In the genomic region with DNA sequence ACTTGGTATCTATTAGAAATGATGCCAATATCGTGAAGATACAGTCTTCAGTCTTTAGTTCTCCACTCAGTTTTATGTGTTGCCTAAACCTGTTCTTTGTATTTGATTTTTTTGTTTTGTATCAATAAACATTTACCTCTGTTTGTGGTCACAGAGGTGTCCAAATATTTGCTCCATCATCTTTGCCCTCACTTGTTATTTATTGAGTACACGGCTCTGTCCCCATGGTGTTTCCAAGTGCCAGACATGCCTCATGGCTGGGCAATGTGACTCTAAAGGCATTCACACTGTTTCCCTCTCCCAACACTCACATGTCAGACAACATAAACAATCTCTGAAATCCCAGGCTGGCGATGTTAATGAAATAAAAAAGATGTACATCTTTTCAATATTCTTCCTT, we compare ENCODE assay signal across 17 cellular contexts.
A peak's percentile ranks its signal among the peaks of the same experiment; 100 is the strongest.
DNase-seq lines count a peak whose midpoint lies in the region; ATAC-seq and TF ChIP-seq lines count a peak whose summit lies in the region.
"Had no signal": no experiment of that assay in that cellular context is flagged by ENCODE, and none has a peak within 500 bp of the region (broad histone marks: within the 10 kb centered on the region; RNA-seq: fewer than 3 reads in every experiment).

No MANE protein-coding gene starts in this region.

- H3K36me3 Mint-ChIP-seq in activated CD8-positive, alpha-beta T cell treated with anti-CD3 and anti-CD28 coated beads for 36 hours (ENCODE audit: low read depth), result no peaks in the 10 kb centered on the region
- H3K36me3 Mint-ChIP-seq: CD8-positive, alpha-beta memory T cell had no signal

- intact Hi-C loops in OCI-LY7 (cut with micrococcal nuclease; ENCODE audit: unreplicated experiment), result no loop called here
- intact Hi-C loops in activated CD8-positive, alpha-beta T cell treated with anti-CD3 and anti-CD28 coated beads for 36 hours (cut with micrococcal nuclease), result no loop called here

- TF ChIP-seq CTCF in 22Rv1 (IDR thresholded peaks at IDR 0.05), result no peak
- no peak for TF ChIP-seq CTCF in OCI-LY7 (conservative IDR thresholded peaks at IDR 0.05; ENCODE audit: low read length)
- no peak for TF ChIP-seq CTCF in activated CD8-positive, alpha-beta T cell treated with anti-CD3 and anti-CD28 coated beads for 36 hours (IDR thresholded peaks at IDR 0.05)

- CTCF ChIA-PET in OCI-LY7 (lab: Charles Lee; ENCODE audit: unreplicated experiment), result no interaction called here
- CTCF ChIA-PET in activated CD8-positive, alpha-beta T cell treated with anti-CD3 and anti-CD28 coated beads for 36 hours (lab: Charles Lee), result no interaction called here

- no peaks in the 10 kb centered on the region for H4K20me1 ChIP-seq in OCI-LY7 (ENCODE audit: insufficient read depth, low read length)
- H4K20me1 ChIP-seq: BLaER1 had no signal

- no peak for ATAC-seq in activated CD8-positive, alpha-beta T cell treated with anti-CD3 and anti-CD28 coated beads for 36 hours
- ATAC-seq in GM19351 (IDR thresholded peaks at IDR 0.05; ENCODE audit: unreplicated experiment) (no peak), GM21529 (IDR thresholded peaks at IDR 0.05; ENCODE audit: unreplicated experiment) (no peak)
- ATAC-seq: HCT116 had no signal

- H3K4me1 ChIP-seq in OCI-LY7 (ENCODE audit: insufficient read depth, low read length, poor library complexity, severe bottlenecking), result peaks cover 11% of the 10 kb centered on the region
- H3K4me1 ChIP-seq: BLaER1 had no signal

- no peaks in the 10 kb centered on the region for H3K4me1 Mint-ChIP-seq in activated CD8-positive, alpha-beta T cell treated with anti-CD3 and anti-CD28 coated beads for 36 hours (ENCODE audit: low read depth)
- H3K4me1 Mint-ChIP-seq: CD8-positive, alpha-beta memory T cell had no signal

- H3K9me2 ChIP-seq in OCI-LY7 (ENCODE audit: insufficient read depth, low read length), result no peaks in the 10 kb centered on the region

- H3K4me3 Mint-ChIP-seq in activated CD8-positive, alpha-beta T cell treated with anti-CD3 and anti-CD28 coated beads for 36 hours, result no peak overlapping the region
- H3K4me3 Mint-ChIP-seq: CD8-positive, alpha-beta memory T cell had no signal

- no peaks in the 10 kb centered on the region for H3K27me3 Mint-ChIP-seq in activated CD8-positive, alpha-beta T cell treated with anti-CD3 and anti-CD28 coated beads for 36 hours
- H3K27me3 Mint-ChIP-seq: CD8-positive, alpha-beta memory T cell had no signal

- H3K27ac Mint-ChIP-seq in activated CD8-positive, alpha-beta T cell treated with anti-CD3 and anti-CD28 coated beads for 36 hours, result no peak overlapping the region
- H3K27ac Mint-ChIP-seq: CD8-positive, alpha-beta memory T cell had no signal

- peak overlapping the region; percentile 46 for H3K27ac ChIP-seq in 22Rv1
- H3K27ac ChIP-seq in OCI-LY7 (ENCODE audit: low read depth, low read length, poor library complexity, severe bottlenecking), result no peak overlapping the region
- H3K27ac ChIP-seq: BLaER1 had no signal

- DNase-seq in DMS53 (lab: John Stamatoyannopoulos, UW), result peak; percentile 67
- DNase-seq in DMS53 treated with DMSO at 0.1 percent for 48 hours (lab: John Stamatoyannopoulos, UW; ENCODE audit: unreplicated experiment), result no peak
- DNase-seq in NCI-H146 (lab: John Stamatoyannopoulos, UW), result peak; percentile 50
- no peak for DNase-seq in OCI-LY7 (ENCODE audit: low spot score)
- DNase-seq in activated CD8-positive, alpha-beta T cell treated with anti-CD3 and anti-CD28 coated beads for 36 hours, result no peak
- DNase-seq: 8988T; AML-193; Calu3; CD8-positive, alpha-beta memory T cell; DMS 273 treated with DMSO at 0.1 percent for 48 hours; DMS79 treated with DMSO at 0.1 percent for 48 hours; EL had no signal

- H2AFZ ChIP-seq in OCI-LY7 (ENCODE audit: low read length), result peak overlapping the region; percentile 17; the same call in 1 of the 2 replicates

- H3K4me3 ChIP-seq in OCI-LY7 (ENCODE audit: low read depth, low read length, poor library complexity, severe bottlenecking), result no peak overlapping the region
- H3K4me3 ChIP-seq: BLaER1 had no signal

- no peak overlapping the region for H3K4me2 ChIP-seq in OCI-LY7 (ENCODE audit: low read length)
- H3K4me2 ChIP-seq: BLaER1 had no signal

- H3K9me3 ChIP-seq in OCI-LY7 (ENCODE audit: low read length), result peaks cover 4% of the 10 kb centered on the region; the same call in 1 of the 2 replicates
- H3K9me3 ChIP-seq: BLaER1 had no signal

- H3K79me2 ChIP-seq in OCI-LY7 (ENCODE audit: insufficient read depth, low read depth, low read length), result no peaks in the 10 kb centered on the region

- peaks cover 5% of the 10 kb centered on the region for H3K9me3 Mint-ChIP-seq in activated CD8-positive, alpha-beta T cell treated with anti-CD3 and anti-CD28 coated beads for 36 hours

- BruUV-seq in OCI-LY7 (replicated peaks; lab: Mats Ljungman, UMichigan), result no TSS peak

- no peaks in the 10 kb centered on the region; the same call in 1 of the 2 replicates for H3K36me3 ChIP-seq in OCI-LY7 (ENCODE audit: insufficient read depth, low read length)
- H3K36me3 ChIP-seq: BLaER1 had no signal

- POLR2A ChIA-PET in OCI-LY7 (lab: Charles Lee), result interaction anchor here (1.0 to 2.0 kb wide), 2 partner anchors 9 to 18 kb away, joined by 3 to 8 read pairs; no protein-coding TSS in a partner anchor
- POLR2A ChIA-PET in activated CD8-positive, alpha-beta T cell treated with anti-CD3 and anti-CD28 coated beads for 36 hours (lab: Charles Lee), result no interaction called here

Comparison
In these comparisons a context has a peak if more than half of its experiments do, and no peak if none do; other contexts are left out.
1. DNase-seq: peak in DMS53 (single experiment) and NCI-H146 (single experiment); none in DMS53 treated with DMSO at 0.1 percent for 48 hours (single experiment), OCI-LY7 (single experiment) and activated CD8-positive, alpha-beta T cell treated with anti-CD3 and anti-CD28 coated beads for 36 hours (single experiment).